ENCODE assay signal across 9 cellular contexts in genomic region chr16:79047337-79047736, GRCh38.
A peak's percentile ranks its signal among the peaks of the same experiment; 100 is the strongest.
DNase-seq lines count a peak whose midpoint lies in the region; ATAC-seq and TF ChIP-seq lines count a peak whose summit lies in the region.
"Had no signal": no experiment of that assay in that cellular context is flagged by ENCODE, and none has a peak within 500 bp of the region (broad histone marks: within the 10 kb centered on the region; RNA-seq: fewer than 3 reads in every experiment).

No MANE protein-coding gene starts in this region.

- no peaks in the 10 kb centered on the region for H3K9me3 ChIP-seq in MM.1S (replicated peaks; ENCODE audit: insufficient read depth, low read length)
- no peaks in the 10 kb centered on the region for H3K9me3 ChIP-seq in smooth muscle cell (replicated peaks; ENCODE audit: low read depth)

- no peak for ATAC-seq in HG02870 (IDR thresholded peaks at IDR 0.05; ENCODE audit: unreplicated experiment)
- no peak for ATAC-seq in GM21390 (IDR thresholded peaks at IDR 0.05; ENCODE audit: unreplicated experiment)
- ATAC-seq in GM18498 (IDR thresholded peaks at IDR 0.05; ENCODE audit: unreplicated experiment): no peak

- no peaks in the 10 kb centered on the region for H3K36me3 ChIP-seq in MM.1S (replicated peaks; ENCODE audit: insufficient read depth, low read length)
- no peaks in the 10 kb centered on the region for H3K36me3 ChIP-seq in smooth muscle cell (ENCODE audit: low read depth)

- H2AFZ ChIP-seq in MM.1S (ENCODE audit: low read length) (no peak overlapping the region), smooth muscle cell (ENCODE audit: low read depth) (no peak overlapping the region)

- no peak overlapping the region for H3K4me2 ChIP-seq in MM.1S (ENCODE audit: low read depth, low read length)
- no peak overlapping the region for H3K4me2 ChIP-seq in smooth muscle cell

- no peaks in the 10 kb centered on the region for H3K9me2 ChIP-seq in MM.1S (replicated peaks; ENCODE audit: insufficient read depth, low read length)

- H3K4me3 ChIP-seq in MM.1S (ENCODE audit: low read length) (no peak overlapping the region), smooth muscle cell (no peak overlapping the region)

- 72% methylated on average over 3 of the region's 3 CpGs for WGBS in smooth muscle cell (ENCODE audit: low lambda C conversion rate)

- H3K9ac ChIP-seq in MM.1S (ENCODE audit: low read length): no peak overlapping the region
- no peak overlapping the region for H3K9ac ChIP-seq in smooth muscle cell (ENCODE audit: low read depth)

- TF ChIP-seq CTCF in MM.1S (IDR thresholded peaks at IDR 0.05; ENCODE audit: low read length) (peak; percentile 54), smooth muscle cell (IDR thresholded peaks at IDR 0.05; ENCODE audit: borderline replicate concordance, insufficient read depth, poor library complexity, severe bottlenecking) (peak; percentile 48)

- H3F3A ChIP-seq in MM.1S (ENCODE audit: insufficient read depth, low read length) (peaks cover 5% of the 10 kb centered on the region), smooth muscle cell (ENCODE audit: low read depth) (no peaks in the 10 kb centered on the region)

- H3K27me3 ChIP-seq in MM.1S (replicated peaks; ENCODE audit: insufficient read depth, low read length) (no peaks in the 10 kb centered on the region), smooth muscle cell (ENCODE audit: low read depth) (peaks cover 23% of the 10 kb centered on the region)

- H3K27ac ChIP-seq in MM.1S (ENCODE audit: low read length): no peak overlapping the region
- H3K27ac ChIP-seq in smooth muscle cell (ENCODE audit: low read depth): no peak overlapping the region

- peaks cover 13% of the 10 kb centered on the region for H3K4me1 ChIP-seq in MM.1S (ENCODE audit: low read length)
- no peaks in the 10 kb centered on the region for H3K4me1 ChIP-seq in smooth muscle cell (ENCODE audit: low read depth)

- no peaks in the 10 kb centered on the region for H3K79me2 ChIP-seq in MM.1S (ENCODE audit: low read length)
- no peaks in the 10 kb centered on the region for H3K79me2 ChIP-seq in smooth muscle cell (ENCODE audit: low read depth)

- DNase-seq in activated naive CD4-positive, alpha-beta T cell treated with Interleukin-2 at 50 U/mL for 16 hours: peak; percentile 18
- DNase-seq in activated naive CD4-positive, alpha-beta T cell (lab: John Stamatoyannopoulos, UW): no peak
- peak; percentile 35 for DNase-seq in MM.1S
- DNase-seq in cerebellar cortex (ENCODE audit: low spot score): peak; percentile 23
- DNase-seq in smooth muscle cell (lab: John Stamatoyannopoulos, UW; ENCODE audit: unreplicated experiment): no peak
- DNase-seq: activated CD4-positive, CD25-positive, alpha-beta regulatory T cell had no signal

- no peaks in the 10 kb centered on the region for H4K20me1 ChIP-seq in MM.1S (ENCODE audit: insufficient read depth, low read length)
- H4K20me1 ChIP-seq in smooth muscle cell (ENCODE audit: low read depth): no peaks in the 10 kb centered on the region

Comparison
In these comparisons a context has a peak if more than half of its experiments do, and no peak if none do; other contexts are left out.
1. DNase-seq: peak in activated naive CD4-positive, alpha-beta T cell treated with Interleukin-2 at 50 U/mL for 16 hours (single experiment), MM.1S (single experiment) and cerebellar cortex (single experiment); none in activated naive CD4-positive, alpha-beta T cell (0 of 4) and smooth muscle cell (single experiment).